In genomic region chr17:42781639-42782401, GRCh38 we compare ENCODE assay signal across 2 cellular contexts.
A peak's percentile ranks its signal among the peaks of the same experiment; 100 is the strongest.
TF ChIP-seq lines count a peak whose summit lies in the region.

No MANE protein-coding gene starts in this region.

TF ChIP-seq in IMR-90, 13 proteins besides CTCF, POLR2A, EP300 and RAD21:
- no peak for TF ChIP-seq MAFK (IDR thresholded peaks at IDR 0.05; ENCODE audit: low read depth, low read length)

TF ChIP-seq in endothelial cell of umbilical vein, 7 proteins besides CTCF, POLR2A, EP300 and RAD21:
- TF ChIP-seq, protein P1, sequence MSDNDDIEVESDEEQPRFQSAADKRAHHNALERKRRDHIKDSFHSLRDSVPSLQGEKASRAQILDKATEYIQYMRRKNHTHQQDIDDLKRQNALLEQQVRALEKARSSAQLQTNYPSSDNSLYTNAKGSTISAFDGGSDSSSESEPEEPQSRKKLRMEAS (IDR thresholded peaks at IDR 0.05; ENCODE audit: insufficient read depth, insufficient read length): no peak
- TF ChIP-seq EZH2 (IDR thresholded peaks at IDR 0.05; ENCODE audit: borderline replicate concordance, low read depth, low read length, severe bottlenecking): peak; percentile 11
